Comparison of ENCODE assay signal across 27 cellular contexts in genomic region chr16:80462902-80463301, GRCh38.
DNase-seq lines count a peak whose midpoint lies in the region; ATAC-seq and TF ChIP-seq lines count a peak whose summit lies in the region.
"Had no signal": no experiment of that assay in that cellular context is flagged by ENCODE, and none has a peak within 500 bp of the region (broad histone marks: within the 10 kb centered on the region; RNA-seq: fewer than 3 reads in every experiment).

No MANE protein-coding gene starts in this region.

- H3K27ac ChIP-seq in hepatocyte (peak overlapping the region; percentile 88), transverse colon (no peak overlapping the region)
- H3K27ac ChIP-seq: A549; BLaER1 treated with 17β-estradiol and CSF1 and Interleukin-3, amounts not matched to agents 10 nM and 100 nM; GM23248; HL-60; SJSA1 had no signal

- intact Hi-C loops in mucosa of descending colon (cut with DNase I, micrococcal nuclease) (no loop called here), transverse colon (cut with DNase I; ENCODE audit: low total_unique reads) (no loop called here)

- no peak for TF ChIP-seq POLR2A in transverse colon (IDR thresholded peaks at IDR 0.05)

- 75% methylated on average over 7 of the region's 7 CpGs for WGBS in hepatocyte (ENCODE audit: low lambda C conversion rate, missing lambda C conversion rate)
- WGBS in transverse colon (ENCODE audit: low coverage in 1 of 2), 2 donors: 48 to 62% methylated on average over 7 of the region's 7 CpGs

- no peak overlapping the region for H3K4me3 ChIP-seq in hepatocyte
- no peak overlapping the region for H3K4me3 ChIP-seq in mucosa of descending colon
- no peak overlapping the region for H3K4me3 ChIP-seq in transverse colon
- H3K4me3 ChIP-seq: A549; BLaER1 treated with 17β-estradiol and CSF1 and Interleukin-3, amounts not matched to agents 10 nM and 100 nM; GM23248; SJSA1 had no signal

- H3K4me2 ChIP-seq in hepatocyte: peak overlapping the region; percentile 54
- H3K4me2 ChIP-seq: A549; BLaER1 treated with 17β-estradiol and CSF1 and Interleukin-3, amounts not matched to agents 10 nM and 100 nM had no signal

- ATAC-seq in mucosa of descending colon (peak; percentile 57), HG03432 (IDR thresholded peaks at IDR 0.05; ENCODE audit: unreplicated experiment) (no peak), HG03439 (IDR thresholded peaks at IDR 0.05; ENCODE audit: unreplicated experiment) (no peak)
- ATAC-seq: A549, T-cell had no signal

- TF ChIP-seq CTCF in hepatocyte (IDR thresholded peaks at IDR 0.05; ENCODE audit: poor library complexity) (no peak), mucosa of descending colon (IDR thresholded peaks at IDR 0.05) (no peak), transverse colon (IDR thresholded peaks at IDR 0.05) (no peak)

- TF ChIP-seq EP300 in transverse colon (IDR thresholded peaks at IDR 0.05; ENCODE audit: low read depth): no peak

- H3K4me1 ChIP-seq in hepatocyte (ENCODE audit: insufficient read depth) (peaks cover 21% of the 10 kb centered on the region), mucosa of descending colon (ENCODE audit: low read depth) (peaks cover 6% of the 10 kb centered on the region), transverse colon (peaks cover 0 to 7% (median 2%) of the 10 kb centered on the region in 4 donors)
- H3K4me1 ChIP-seq: A549 had no signal

- no peaks in the 10 kb centered on the region for H3K9me2 ChIP-seq in hepatocyte (replicated peaks; ENCODE audit: insufficient read depth)

- H3K79me2 ChIP-seq in hepatocyte: no peaks in the 10 kb centered on the region

- H2AFZ ChIP-seq in hepatocyte: no peak overlapping the region
- H2AFZ ChIP-seq: GM23248 had no signal

- no peaks in the 10 kb centered on the region for H4K20me1 ChIP-seq in hepatocyte (ENCODE audit: insufficient read depth, poor library complexity, severe bottlenecking)
- H4K20me1 ChIP-seq: BLaER1 treated with 17β-estradiol and CSF1 and Interleukin-3, amounts not matched to agents 10 nM and 100 nM had no signal

- H3K27me3 ChIP-seq in hepatocyte (no peaks in the 10 kb centered on the region), transverse colon (no peaks in the 10 kb centered on the region)
- H3K27me3 ChIP-seq: BLaER1 treated with 17β-estradiol and CSF1 and Interleukin-3, amounts not matched to agents 10 nM and 100 nM; SJSA1 had no signal

- H3K9me3 ChIP-seq in hepatocyte (ENCODE audit: low read depth) (no peaks in the 10 kb centered on the region), mucosa of descending colon (no peaks in the 10 kb centered on the region), transverse colon (no peaks in the 10 kb centered on the region)
- H3K9me3 ChIP-seq: A549; BLaER1 treated with 17β-estradiol and CSF1 and Interleukin-3, amounts not matched to agents 10 nM and 100 nM; SJSA1 had no signal

- DNase-seq in HT-29 (ENCODE audit: low spot score): peak; percentile 68
- DNase-seq in hepatocyte (ENCODE audit: low spot score): peak; percentile 17
- DNase-seq in mucosa of descending colon: peak in 1 of 3 donors; percentile 16
- DNase-seq in transverse colon: peak; percentile 13
- no peak for DNase-seq in NCI-H524 treated with DMSO at 0.1 percent for 48 hours (lab: John Stamatoyannopoulos, UW)
- DNase-seq: AML-193; CD4-positive, alpha-beta T cell; COR-L47; DMS153; DND-41; GM23248; H7; KBM-7; MV-4-11; NCI-H1105; NCI-H1436 treated with DMSO at 0.1 percent for 48 hours; NCI-H187 treated with DMSO at 0.1 percent for 48 hours; NCI-H69; Right ventricle myocardium superior; RPMI8226; T-cell had no signal

- in situ Hi-C loops in transverse colon (cut with MboI; ENCODE audit: low pct_ligation_motif_present in 1 of 4, low pct_unique_long_range_greater_than_20kb in 1 of 4, low sequenced_read_pairs in 3 of 4): no loop called here

- H3K36me3 ChIP-seq in hepatocyte (replicated peaks; ENCODE audit: insufficient read depth, low read depth) (no peaks in the 10 kb centered on the region), mucosa of descending colon (ENCODE audit: low read depth) (no peaks in the 10 kb centered on the region), transverse colon (no peaks in the 10 kb centered on the region)
- H3K36me3 ChIP-seq: BLaER1 treated with 17β-estradiol and CSF1 and Interleukin-3, amounts not matched to agents 10 nM and 100 nM; SJSA1 had no signal
